ENCODE assay signal across 11 cellular contexts in genomic region chr6:111462770-111463391, GRCh38. TPM values are rescaled to one million over a fixed set of nuclear protein-coding genes. Genes with fewer than 3 reads are reported as not detected.
DNase-seq lines count a peak whose midpoint lies in the region; ATAC-seq and TF ChIP-seq lines count a peak whose summit lies in the region.
"Had no signal": no experiment of that assay in that cellular context is flagged by ENCODE, and none has a peak within 500 bp of the region (broad histone marks: within the 10 kb centered on the region; RNA-seq: fewer than 3 reads in every experiment).

No MANE protein-coding gene starts in this region.

- TF ChIP-seq CTCF in CD8-positive, alpha-beta T cell (IDR thresholded peaks at IDR 0.05) = no peak
- no peak for TF ChIP-seq CTCF in esophagus squamous epithelium (IDR thresholded peaks at IDR 0.05)

- H3K27me3 ChIP-seq in CD8-positive, alpha-beta T cell (ENCODE audit: insufficient read depth, low read length) = no peaks in the 10 kb centered on the region
- no peaks in the 10 kb centered on the region for H3K27me3 ChIP-seq in esophagus squamous epithelium
- no peaks in the 10 kb centered on the region for H3K27me3 ChIP-seq in naive thymus-derived CD4-positive, alpha-beta T cell (ENCODE audit: control insufficient read depth in 2 of 2, insufficient read depth in 2 of 2, low read length in 2 of 2)

- CTCF ChIA-PET in CD8-positive, alpha-beta T cell (lab: Charles Lee) = interaction anchor here (0.9 to 1.9 kb wide), 2 partner anchors 16 to 62 kb away, joined by 3 to 8 read pairs; no protein-coding TSS in a partner anchor
- CTCF ChIA-PET in naive thymus-derived CD4-positive, alpha-beta T cell (lab: Charles Lee) = no interaction called here

- TF ChIP-seq POLR2A in esophagus squamous epithelium (IDR thresholded peaks at IDR 0.05) = no peak

- no peak overlapping the region for H3K4me3 Mint-ChIP-seq in CD8-positive, alpha-beta T cell
- H3K4me3 Mint-ChIP-seq in naive thymus-derived CD4-positive, alpha-beta T cell = peak overlapping the region in 5 of 10 donors; percentile 10 to 77 (median 39)
- H3K4me3 Mint-ChIP-seq in activated T-cell treated with anti-CD3 and anti-CD28 coated beads, Interleukin-2, amount 50 U/mL, for 24 hours = no peak overlapping the region
- H3K4me3 Mint-ChIP-seq in stimulated activated naive CD8-positive, alpha-beta T cell treated with anti-CD3 and anti-CD28 coated beads, Interleukin-15, amount 100 ng/mL, for 72 hours = no peak overlapping the region
- H3K4me3 Mint-ChIP-seq: nephron progenitor cell had no signal

- POLR2A ChIA-PET in CD8-positive, alpha-beta T cell (lab: Charles Lee) = interaction anchor here (1.0 kb wide), 1 partner anchor 28 kb away, joined by 3 read pairs; no protein-coding TSS in a partner anchor
- POLR2A ChIA-PET in naive thymus-derived CD4-positive, alpha-beta T cell (lab: Charles Lee) = no interaction called here

- no peaks in the 10 kb centered on the region for H3K27me3 Mint-ChIP-seq in CD8-positive, alpha-beta T cell (ENCODE audit: low read depth)
- H3K27me3 Mint-ChIP-seq in naive thymus-derived CD4-positive, alpha-beta T cell = no peaks in the 10 kb centered on the region
- no peaks in the 10 kb centered on the region for H3K27me3 Mint-ChIP-seq in activated T-cell treated with anti-CD3 and anti-CD28 coated beads, Interleukin-2, amount 50 U/mL, for 24 hours
- H3K27me3 Mint-ChIP-seq in stimulated activated naive CD8-positive, alpha-beta T cell treated with anti-CD3 and anti-CD28 coated beads, Interleukin-15, amount 100 ng/mL, for 72 hours = no peaks in the 10 kb centered on the region
- H3K27me3 Mint-ChIP-seq: activated naive CD8-positive, alpha-beta T cell treated with anti-CD3 and anti-CD28 coated beads, Interleukin-2, amount 10 ng/mL, durations not matched to agents 7 days and 5 days had no signal

- H3K9me3 ChIP-seq in CD8-positive, alpha-beta T cell (ENCODE audit: low read length) = no peaks in the 10 kb centered on the region
- peaks cover 0 to 13% (median 5%) of the 10 kb centered on the region in 3 donors for H3K9me3 ChIP-seq in esophagus squamous epithelium
- H3K9me3 ChIP-seq in naive thymus-derived CD4-positive, alpha-beta T cell (ENCODE audit: control insufficient read depth in 2 of 3, low read length in 3 of 3) = no peaks in the 10 kb centered on the region

- peaks cover 9% of the 10 kb centered on the region for H3K9me3 Mint-ChIP-seq in CD8-positive, alpha-beta T cell
- peaks cover 0 to 28% (median 14%) of the 10 kb centered on the region in 11 donors for H3K9me3 Mint-ChIP-seq in naive thymus-derived CD4-positive, alpha-beta T cell
- peaks cover 21% of the 10 kb centered on the region for H3K9me3 Mint-ChIP-seq in activated T-cell treated with anti-CD3 and anti-CD28 coated beads, Interleukin-2, amount 50 U/mL, for 24 hours
- H3K9me3 Mint-ChIP-seq in stimulated activated naive CD8-positive, alpha-beta T cell treated with anti-CD3 and anti-CD28 coated beads, Interleukin-15, amount 100 ng/mL, for 72 hours = peaks cover 24 to 25% of the 10 kb centered on the region in 2 donors

- peaks cover 26% of the 10 kb centered on the region for H3K36me3 Mint-ChIP-seq in CD8-positive, alpha-beta T cell
- peaks cover 20 to 38% (median 28%) of the 10 kb centered on the region in 5 donors for H3K36me3 Mint-ChIP-seq in naive thymus-derived CD4-positive, alpha-beta T cell
- H3K36me3 Mint-ChIP-seq in activated T-cell treated with anti-CD3 and anti-CD28 coated beads, Interleukin-2, amount 50 U/mL, for 24 hours (ENCODE audit: low read depth) = peaks cover 50% of the 10 kb centered on the region

- no peak overlapping the region for H3K4me3 ChIP-seq in CD8-positive, alpha-beta T cell (ENCODE audit: low read depth, low read length)
- H3K4me3 ChIP-seq in esophagus squamous epithelium = no peak overlapping the region
- H3K4me3 ChIP-seq in naive thymus-derived CD4-positive, alpha-beta T cell (ENCODE audit: low read length) = no peak overlapping the region

- H3K4me1 Mint-ChIP-seq in CD8-positive, alpha-beta T cell (ENCODE audit: low read depth) = peaks cover 33% of the 10 kb centered on the region
- peaks cover 14 to 42% (median 33%) of the 10 kb centered on the region in 7 donors for H3K4me1 Mint-ChIP-seq in naive thymus-derived CD4-positive, alpha-beta T cell
- H3K4me1 Mint-ChIP-seq in activated T-cell treated with anti-CD3 and anti-CD28 coated beads, Interleukin-2, amount 50 U/mL, for 24 hours (ENCODE audit: low read depth) = peaks cover 33% of the 10 kb centered on the region
- H3K4me1 Mint-ChIP-seq in stimulated activated naive CD8-positive, alpha-beta T cell treated with anti-CD3 and anti-CD28 coated beads, Interleukin-15, amount 100 ng/mL, for 72 hours = peaks cover 27% of the 10 kb centered on the region
- H3K4me1 Mint-ChIP-seq: nephron progenitor cell had no signal

- WGBS in esophagus squamous epithelium, 2 donors = 60 to 64% methylated on average over 7 of the region's 7 CpGs

- no peak overlapping the region for H3K27ac ChIP-seq in CD8-positive, alpha-beta T cell (ENCODE audit: low read depth, low read length)
- H3K27ac ChIP-seq in esophagus squamous epithelium = peak overlapping the region in 3 of 4 donors; percentile 4 to 72 (median 26)
- no peak overlapping the region for H3K27ac ChIP-seq in naive thymus-derived CD4-positive, alpha-beta T cell (ENCODE audit: low read depth, low read length)

- peaks cover 13% of the 10 kb centered on the region for H3K4me1 ChIP-seq in CD8-positive, alpha-beta T cell (ENCODE audit: insufficient read depth, low read length)
- H3K4me1 ChIP-seq in esophagus squamous epithelium = peaks cover 0 to 15% (median 10%) of the 10 kb centered on the region in 3 donors
- H3K4me1 ChIP-seq in naive thymus-derived CD4-positive, alpha-beta T cell (ENCODE audit: control insufficient read depth in 2 of 2, insufficient read depth in 2 of 2, low read length in 2 of 2) = no peaks in the 10 kb centered on the region

- intact Hi-C loops in CD8-positive, alpha-beta T cell (cut with DNase I, micrococcal nuclease) = loop anchor here in 1 of 2 experiments (5.0 kb wide), 1 partner anchor 36 kb away; no protein-coding TSS in a partner anchor
- intact Hi-C loops in esophagus squamous epithelium (cut with DNase I) = no loop called here
- intact Hi-C loops in naive thymus-derived CD4-positive, alpha-beta T cell (cut with micrococcal nuclease) = loop anchor here in 1 of 2 donors (5.0 kb wide), 1 partner anchor 36 kb away; no protein-coding TSS in a partner anchor

- peak overlapping the region; percentile 63 for H3K27ac Mint-ChIP-seq in CD8-positive, alpha-beta T cell
- peak overlapping the region in 5 of 9 donors; percentile 8 to 76 (median 26) for H3K27ac Mint-ChIP-seq in naive thymus-derived CD4-positive, alpha-beta T cell
- no peak overlapping the region for H3K27ac Mint-ChIP-seq in activated T-cell treated with anti-CD3 and anti-CD28 coated beads, Interleukin-2, amount 50 U/mL, for 24 hours
- no peak overlapping the region for H3K27ac Mint-ChIP-seq in stimulated activated naive CD8-positive, alpha-beta T cell treated with anti-CD3 and anti-CD28 coated beads, Interleukin-15, amount 100 ng/mL, for 72 hours
- H3K27ac Mint-ChIP-seq: nephron progenitor cell had no signal

- ATAC-seq in CD8-positive, alpha-beta T cell = no peak
- ATAC-seq in naive thymus-derived CD4-positive, alpha-beta T cell = peak; percentile 44
- no peak for ATAC-seq in stimulated activated naive CD8-positive, alpha-beta T cell treated with anti-CD3 and anti-CD28 coated beads, Interleukin-15, amount 100 ng/mL, for 72 hours

- no peak for DNase-seq in CD8-positive, alpha-beta T cell
- peak; percentile 78 for DNase-seq in OCI-M1 (lab: John Stamatoyannopoulos, UW)
- DNase-seq in esophagus squamous epithelium (lab: John Stamatoyannopoulos, UW) = no peak
- DNase-seq in naive thymus-derived CD4-positive, alpha-beta T cell = no peak
- no peak for DNase-seq in activated T-cell treated with anti-CD3 and anti-CD28 coated beads, Interleukin-2, amount 50 U/mL, for 24 hours
- DNase-seq in kidney glomerular epithelial cell (lab: John Stamatoyannopoulos, UW) = no peak
- DNase-seq in stimulated activated naive CD8-positive, alpha-beta T cell treated with anti-CD3 and anti-CD28 coated beads, Interleukin-15, amount 100 ng/mL, for 72 hours = no peak
- no peak for DNase-seq in DMS79 (lab: John Stamatoyannopoulos, UW)
- DNase-seq: activated naive CD8-positive, alpha-beta T cell treated with anti-CD3 and anti-CD28 coated beads, Interleukin-2, amount 10 ng/mL, durations not matched to agents 7 days and 5 days; NCI-H748 treated with DMSO at 0.1 percent for 48 hours; nephron progenitor cell had no signal

- no peaks in the 10 kb centered on the region for H3K36me3 ChIP-seq in CD8-positive, alpha-beta T cell (ENCODE audit: insufficient read depth, low read length)
- peaks cover 0 to 30% (median 0%) of the 10 kb centered on the region in 3 donors for H3K36me3 ChIP-seq in esophagus squamous epithelium
- H3K36me3 ChIP-seq in naive thymus-derived CD4-positive, alpha-beta T cell (ENCODE audit: control insufficient read depth in 2 of 3, insufficient read depth in 3 of 3, low read length in 3 of 3) = peaks cover 0 to 4% (median 0%) of the 10 kb centered on the region in 3 experiments

RNA-seq across cellular contexts. Expression of gene REV3L, which starts 20.1 kb away (rescaled TPM):
- 10 to 100 TPM; 18.1 to 20.7 TPM for total RNA-seq in CD8-positive, alpha-beta T cell
- 10 to 100 TPM in 3 of 4 donors, 1 to 10 TPM in 1; 7.0 to 47.1 (median 18.8) TPM for total RNA-seq in esophagus squamous epithelium
- total RNA-seq in naive thymus-derived CD4-positive, alpha-beta T cell = 10 to 100 TPM; 16.1 to 31.8 (median 26.8) TPM
- polyA plus RNA-seq in naive thymus-derived CD4-positive, alpha-beta T cell = 10 to 100 TPM in 1 of 2 donors, 1 to 10 TPM in 1; 8.6 to 14.8 TPM

Comparison
In these comparisons a context has a peak if more than half of its experiments do, and no peak if none do; other contexts are left out.
1. H3K27ac ChIP-seq: peak in esophagus squamous epithelium (3 of 4); none in CD8-positive, alpha-beta T cell (single experiment) and naive thymus-derived CD4-positive, alpha-beta T cell (single experiment).
2. H3K27ac Mint-ChIP-seq: peak in CD8-positive, alpha-beta T cell (single experiment) and naive thymus-derived CD4-positive, alpha-beta T cell (5 of 9); none in activated T-cell treated with anti-CD3 and anti-CD28 coated beads, Interleukin-2, amount 50 U/mL, for 24 hours (single experiment) and stimulated activated naive CD8-positive, alpha-beta T cell treated with anti-CD3 and anti-CD28 coated beads, Interleukin-15, amount 100 ng/mL, for 72 hours (0 of 2).